Comparison of ENCODE assay signal across 8 cellular contexts in the genomic region with DNA sequence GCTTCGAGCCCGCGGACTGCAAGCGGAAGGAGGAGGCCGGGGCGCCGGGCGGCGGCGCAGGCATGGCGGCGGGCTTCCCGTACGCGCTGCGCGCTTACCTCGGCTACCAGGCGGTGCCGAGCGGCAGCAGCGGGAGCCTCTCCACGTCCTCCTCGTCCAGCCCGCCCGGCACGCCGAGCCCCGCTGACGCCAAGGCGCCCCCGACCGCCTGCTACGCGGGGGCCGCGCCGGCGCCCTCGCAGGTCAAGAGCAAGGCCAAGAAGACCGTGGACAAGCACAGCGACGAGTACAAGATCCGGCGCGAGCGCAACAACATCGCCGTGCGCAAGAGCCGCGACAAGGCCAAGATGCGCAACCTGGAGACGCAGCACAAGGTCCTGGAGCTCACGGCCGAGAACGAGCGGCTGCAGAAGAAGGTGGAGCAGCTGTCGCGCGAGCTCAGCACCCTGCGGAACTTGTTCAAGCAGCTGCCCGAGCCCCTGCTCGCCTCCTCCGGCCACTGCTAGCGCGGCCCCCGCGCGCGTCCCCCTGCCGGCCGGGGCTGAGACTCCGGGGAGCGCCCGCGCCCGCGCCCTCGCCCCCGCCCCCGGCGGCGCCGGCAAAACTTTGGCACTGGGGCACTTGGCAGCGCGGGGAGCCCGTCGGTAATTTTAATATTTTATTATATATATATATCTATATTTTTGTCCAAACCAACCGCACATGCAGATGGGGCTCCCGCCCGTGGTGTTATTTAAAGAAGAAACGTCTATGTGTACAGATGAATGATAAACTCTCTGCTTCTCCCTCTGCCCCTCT. TPM values are rescaled to one million over a fixed set of nuclear protein-coding genes. Genes with fewer than 3 reads are reported as not detected.
A peak's percentile ranks its signal among the peaks of the same experiment; 100 is the strongest.
DNase-seq lines count a peak whose midpoint lies in the region; ATAC-seq and TF ChIP-seq lines count a peak whose summit lies in the region.

No MANE protein-coding gene starts in this region.

- peak; percentile 39 for ATAC-seq in CD4-positive, alpha-beta T cell (ENCODE audit: poor library complexity)
- peak; percentile 26 for ATAC-seq in GM19372 (IDR thresholded peaks at IDR 0.05; ENCODE audit: low read depth, unreplicated experiment)
- no peak for ATAC-seq in GM19328 (IDR thresholded peaks at IDR 0.05; ENCODE audit: unreplicated experiment)

- H3K27me3 ChIP-seq in CD4-positive, alpha-beta T cell (ENCODE audit: control insufficient read depth, insufficient read depth, low read length): no peaks in the 10 kb centered on the region

- H3K4me3 Mint-ChIP-seq in CD4-positive, alpha-beta T cell: peak overlapping the region; percentile 100
- H3K4me3 Mint-ChIP-seq in brain: peak overlapping the region; percentile 90 to 96 (median 91)
- H3K4me3 Mint-ChIP-seq in immature natural killer cell: peak overlapping the region; percentile 93 to 98 (median 95)

- no peaks in the 10 kb centered on the region for H3K27me3 Mint-ChIP-seq in CD4-positive, alpha-beta T cell
- H3K27me3 Mint-ChIP-seq in brain: peaks cover 60% of the 10 kb centered on the region
- H3K27me3 Mint-ChIP-seq in immature natural killer cell (ENCODE audit: low read depth in 3 of 3): peaks cover 1 to 5% (median 2%) of the 10 kb centered on the region in 3 donors

- no peaks in the 10 kb centered on the region for H3K9me3 Mint-ChIP-seq in CD4-positive, alpha-beta T cell
- H3K9me3 Mint-ChIP-seq in brain (no peaks in the 10 kb centered on the region), immature natural killer cell (no peaks in the 10 kb centered on the region)

- POLR2A ChIA-PET in CD4-positive, alpha-beta T cell (lab: Charles Lee): interaction anchor here (0.7 to 3.0 kb wide), 14 partner anchors 10 to 379 kb away, joined by 3 to 21 read pairs (median 4); a partner anchor contains a TSS

- peak overlapping the region; percentile 72 for H3K27ac ChIP-seq in CD4-positive, alpha-beta T cell (ENCODE audit: low read depth, low read length)

- intact Hi-C loops in CD4-positive, alpha-beta T cell (cut with DNase I, micrococcal nuclease): loop anchor here in 1 of 2 experiments (5.0 to 10.0 kb wide), 2 partner anchors 196 to 743 kb away; a partner anchor contains a TSS

- in situ Hi-C loops in KBM-7 (cut with MboI; ENCODE audit: low pct_unique_long_range_greater_than_20kb, low sequenced_read_pairs): no loop called here

- CTCF ChIA-PET in CD4-positive, alpha-beta T cell (lab: Charles Lee): interaction anchor here (1.0 kb wide), 1 partner anchor 120 kb away, joined by 3 read pairs; no protein-coding TSS in a partner anchor

- H3K9me3 ChIP-seq in CD4-positive, alpha-beta T cell (ENCODE audit: control insufficient read depth, low read length): no peaks in the 10 kb centered on the region

- TF ChIP-seq CTCF in CD4-positive, alpha-beta T cell (IDR thresholded peaks at IDR 0.05): peak; percentile 44
- peak; percentile 46 to 68 for TF ChIP-seq CTCF in brain (conservative IDR thresholded peaks at IDR 0.05)

- H3K27ac Mint-ChIP-seq in CD4-positive, alpha-beta T cell: peak overlapping the region; percentile 98
- peak overlapping the region; percentile 89 to 99 (median 93) for H3K27ac Mint-ChIP-seq in brain
- peak overlapping the region; percentile 72 to 96 (median 94) for H3K27ac Mint-ChIP-seq in immature natural killer cell

- peak; percentile 33 to 66 (median 42) for DNase-seq in CD4-positive, alpha-beta T cell
- DNase-seq in KBM-7 (peak; percentile 66), T-helper 2 cell (peak; percentile 31 to 82 (median 47)), immature natural killer cell (peak; percentile 53 to 68 (median 58))
- DNase-seq in stimulated activated CD4-positive, alpha-beta T cell treated with anti-CD3 and anti-CD28 coated beads, Interleukin-15, amount 100 ng/mL, for 24 hours: peak; percentile 70

- H3K36me3 Mint-ChIP-seq in CD4-positive, alpha-beta T cell (ENCODE audit: low read depth): peaks cover 10% of the 10 kb centered on the region
- no peaks in the 10 kb centered on the region for H3K36me3 Mint-ChIP-seq in brain
- peaks cover 0 to 5% (median 4%) of the 10 kb centered on the region in 3 donors for H3K36me3 Mint-ChIP-seq in immature natural killer cell

- H3K4me1 Mint-ChIP-seq in CD4-positive, alpha-beta T cell (ENCODE audit: low read depth): peaks cover 21% of the 10 kb centered on the region
- H3K4me1 Mint-ChIP-seq in brain: peaks cover 43% of the 10 kb centered on the region
- peaks cover 27 to 28% of the 10 kb centered on the region in 2 donors for H3K4me1 Mint-ChIP-seq in immature natural killer cell

RNA-seq across cellular contexts. Expression of a gene that starts 1.1 kb away (rescaled TPM):
- 10 to 100 TPM; 40.7 to 43.9 TPM for total RNA-seq in CD4-positive, alpha-beta T cell
- polyA plus RNA-seq in brain (ENCODE audit: insufficient read depth, low read depth, low replicate concordance) (17.1 TPM), immature natural killer cell (10 to 100 TPM; 15.3 to 27.6 (median 22.9) TPM)

RNA-seq across cellular contexts. Expression of a gene that starts 38.2 kb away (rescaled TPM):
- 10 to 100 TPM; 21.3 to 21.9 TPM for total RNA-seq in CD4-positive, alpha-beta T cell
- 45.1 TPM for polyA plus RNA-seq in brain (ENCODE audit: insufficient read depth, low read depth, low replicate concordance)
- polyA plus RNA-seq in immature natural killer cell: 10 to 100 TPM; 15.2 to 33.5 (median 19.7) TPM
